ENCODE assay signal across 13 cellular contexts in the genomic region with DNA sequence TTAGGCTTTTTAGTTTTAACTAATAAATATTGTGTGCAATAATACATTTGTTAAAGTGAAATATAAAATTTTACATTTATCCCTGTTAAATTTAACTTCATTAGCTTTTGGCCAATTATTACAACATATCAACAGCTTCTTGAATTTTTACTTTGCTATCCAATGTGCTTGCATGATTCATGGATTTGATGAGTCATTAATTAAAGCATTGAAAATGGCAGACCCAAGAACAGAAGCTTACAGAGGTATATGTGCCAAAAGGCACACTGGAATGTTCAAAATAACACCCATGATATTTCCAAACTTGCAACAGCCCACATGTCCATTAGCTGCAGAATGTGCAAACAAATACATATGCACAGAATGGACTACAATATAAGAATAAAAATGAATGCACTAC.
DNase-seq lines count a peak whose midpoint lies in the region; ATAC-seq, FAIRE-seq and TF ChIP-seq lines count a peak whose summit lies in the region.
"Had no signal": no experiment of that assay in that cellular context is flagged by ENCODE, and none has a peak within 500 bp of the region (broad histone marks: within the 10 kb centered on the region; RNA-seq: fewer than 3 reads in every experiment).

No MANE protein-coding gene starts in this region.

- H3K79me1 ChIP-seq in IMR-90 (ENCODE audit: low read depth in 1 of 2, low read length in 2 of 2), result no peaks in the 10 kb centered on the region

- POLR2A ChIA-PET in IMR-90 (lab: Charles Lee; ENCODE audit: unreplicated experiment), result no interaction called here

- dilution Hi-C loops in IMR-90 (cut with HindIII; ENCODE audit: low sequenced_read_pairs, unreplicated experiment), result no loop called here

- no peak overlapping the region for H3K14ac ChIP-seq in IMR-90 (replicated peaks; ENCODE audit: low read depth, low read length)

- no peak overlapping the region for H2AFZ ChIP-seq in IMR-90 (replicated peaks; ENCODE audit: low read length, poor library complexity)

- H2BK120ac ChIP-seq in IMR-90 (ENCODE audit: low read depth, low read length), result no peak overlapping the region

- intact Hi-C loops in IMR-90 (cut with micrococcal nuclease), result no loop called here

- FAIRE-seq in bronchial epithelial cell (lab: Jason Lieb, UNC), result no peak
- FAIRE-seq in urothelium cell line (lab: Jason Lieb, UNC), result no peak

- no peak overlapping the region for H2BK15ac ChIP-seq in IMR-90 (ENCODE audit: low read depth, low read length)

- H4K5ac ChIP-seq in IMR-90 (ENCODE audit: low read depth, low read length), result no peak overlapping the region

- no peaks in the 10 kb centered on the region for H3K9me3 ChIP-seq in IMR-90 (ENCODE audit: control insufficient read depth, insufficient read depth, low read length)
- H3K9me3 ChIP-seq: SJCRH30 had no signal

- H3K9me1 ChIP-seq in IMR-90 (ENCODE audit: insufficient read depth, low read length), result no peaks in the 10 kb centered on the region

- no peak overlapping the region for H2BK20ac ChIP-seq in IMR-90 (ENCODE audit: low read depth, low read length)

- no peak overlapping the region for H3K4me3 ChIP-seq in AG10803 (ENCODE audit: low read length)
- H3K4me3 ChIP-seq in IMR-90 (ENCODE audit: insufficient read depth, low read depth, low read length), result no peak overlapping the region
- H3K4me3 ChIP-seq in bronchial epithelial cell (ENCODE audit: low read depth, low read length), result no peak overlapping the region
- H3K4me3 ChIP-seq: SJCRH30 had no signal

- no peak overlapping the region for H3K56ac ChIP-seq in IMR-90 (ENCODE audit: extremely low read depth, insufficient read depth, low read length)

- no peak overlapping the region for H3K9ac ChIP-seq in IMR-90 (ENCODE audit: low read depth, low read length)
- H3K9ac ChIP-seq: KMS-11 had no signal

- DNase-seq in AG10803 (ENCODE audit: low read depth) (peak; percentile 4), IMR-90 (no peak), bronchial epithelial cell (ENCODE audit: low read depth) (peak; percentile 85), iris pigment epithelial cell (ENCODE audit: low read depth) (peak; percentile 25), amniotic stem cell (lab: John Stamatoyannopoulos, UW) (no peak), LoVo (ENCODE audit: low spot score) (no peak), urothelium cell line (ENCODE audit: low spot score) (no peak)
- DNase-seq: CD8-positive, alpha-beta memory T cell; NCI-H187 treated with DMSO at 0.1 percent for 48 hours; NCI-H2171 treated with DMSO at 0.1 percent for 48 hours; NCI-H510A treated with DMSO at 0.1 percent for 48 hours; SJCRH30 had no signal

- H3K4me2 ChIP-seq in IMR-90 (ENCODE audit: low read depth, low read length), result no peak overlapping the region
- H3K4me2 ChIP-seq: KMS-11 had no signal

- H3K18ac ChIP-seq in IMR-90 (ENCODE audit: low read depth, low read length), result no peak overlapping the region

- no peak overlapping the region for H4K8ac ChIP-seq in IMR-90 (ENCODE audit: low read depth in 2 of 2, low read length in 2 of 2)

- no peak for TF ChIP-seq POLR2A in IMR-90 (IDR thresholded peaks at IDR 0.05; ENCODE audit: low read depth, low read length)

- H2AK9ac ChIP-seq in IMR-90 (replicated peaks; ENCODE audit: low read depth, low read length, poor library complexity), result no peak overlapping the region

- H3K27me3 ChIP-seq in IMR-90 (ENCODE audit: control insufficient read depth, insufficient read depth, low read length) (peaks cover 7% of the 10 kb centered on the region), bronchial epithelial cell (ENCODE audit: control insufficient read depth, insufficient read depth, low read length) (no peaks in the 10 kb centered on the region)
- H3K27me3 ChIP-seq: SJCRH30 had no signal

- H4K20me1 ChIP-seq in IMR-90 (ENCODE audit: insufficient read depth, low read length), result no peaks in the 10 kb centered on the region

- no peak overlapping the region for H3K23ac ChIP-seq in IMR-90 (ENCODE audit: low read depth, low read length)

- H3K4ac ChIP-seq in IMR-90 (ENCODE audit: low read depth, low read length), result no peak overlapping the region

- no peak for ATAC-seq in IMR-90 (ENCODE audit: low read depth)

- TF ChIP-seq RAD21 in IMR-90 (IDR thresholded peaks at IDR 0.05; ENCODE audit: low read length), result no peak

- CTCF ChIA-PET in IMR-90 (lab: Yijun Ruan, JAX), result interaction anchor here (0.8 to 1.7 kb wide), 2 partner anchors 37 to 162 kb away, joined by 5 to 7 read pairs; no protein-coding TSS in a partner anchor

- H2BK5ac ChIP-seq in IMR-90 (ENCODE audit: low read depth, low read length, poor library complexity, severe bottlenecking), result no peak overlapping the region

- no peaks in the 10 kb centered on the region for H3K4me1 ChIP-seq in IMR-90 (ENCODE audit: control insufficient read depth, insufficient read depth, low read length)
- H3K4me1 ChIP-seq: SJCRH30 had no signal

- H2AK5ac ChIP-seq in IMR-90 (ENCODE audit: low read depth, low read length), result no peak overlapping the region

- no TSS peak for BruUV-seq in IMR-90 (replicated peaks; lab: Mats Ljungman, UMichigan)

- no peaks in the 10 kb centered on the region for H3K36me3 ChIP-seq in IMR-90 (ENCODE audit: control insufficient read depth, insufficient read depth, low read length)
- H3K36me3 ChIP-seq in bronchial epithelial cell (ENCODE audit: control insufficient read depth, insufficient read depth, low read length), result no peaks in the 10 kb centered on the region
- H3K36me3 ChIP-seq: SJCRH30 had no signal

- in situ Hi-C loops in IMR-90 (cut with MboI; ENCODE audit: low sequenced_read_pairs), result loop anchor here (25.0 kb wide), 1 partner anchor 554 kb away; no protein-coding TSS in a partner anchor

- H3K27ac ChIP-seq in IMR-90 (ENCODE audit: insufficient read depth, low read length), result no peak overlapping the region
- H3K27ac ChIP-seq: KMS-11, SJCRH30 had no signal

- TF ChIP-seq CTCF in AG10803 (conservative IDR thresholded peaks at IDR 0.05; ENCODE audit: low read length) (no peak), IMR-90 (conservative IDR thresholded peaks at IDR 0.05; ENCODE audit: low read depth, low read length) (no peak), bronchial epithelial cell (IDR thresholded peaks at IDR 0.05; ENCODE audit: insufficient read depth, low read length, severe bottlenecking) (no peak)

- no peak overlapping the region for H4K91ac ChIP-seq in IMR-90 (ENCODE audit: insufficient read depth, low read depth, low read length)

TF ChIP-seq in IMR-90, 13 proteins besides CTCF, POLR2A, EP300 and RAD21:
- TF ChIP-seq RCOR1 (IDR thresholded peaks at IDR 0.05; ENCODE audit: insufficient replicate concordance, low read length) (no peak), NFE2L2 (IDR thresholded peaks at IDR 0.05; ENCODE audit: low read depth, low read length) (peak; percentile 10; the same call in 1 of the 2 replicates), ELK1 (IDR thresholded peaks at IDR 0.05; ENCODE audit: borderline replicate concordance, low read depth, low read length) (no peak)

Comparison
In these comparisons a context has a peak if more than half of its experiments do, and no peak if none do; other contexts are left out.
1. DNase-seq: peak in AG10803 (single experiment), bronchial epithelial cell (single experiment) and iris pigment epithelial cell (single experiment); none in IMR-90 (single experiment), amniotic stem cell (single experiment), LoVo (single experiment) and urothelium cell line (single experiment).